ENCODE assay signal across 6 cellular contexts in genomic region chr6:35029370-35029769, GRCh38.
DNase-seq lines count a peak whose midpoint lies in the region; ATAC-seq and TF ChIP-seq lines count a peak whose summit lies in the region.
"Not testable (repeated sequence)": the region's sequence is repeated elsewhere in the genome, so short reads cannot be mapped to it uniquely, and the experiment has no call there.

No MANE protein-coding gene starts in this region.

- TF ChIP-seq EP300 in gastroesophageal sphincter (IDR thresholded peaks at IDR 0.05): not testable (repeated sequence)

- H3K27ac ChIP-seq in ascending aorta (peak overlapping the region; percentile 91 to 97), gastroesophageal sphincter (peak overlapping the region; percentile 66 to 99 (median 86)), left ventricle myocardium inferior (replicated peaks) (peak overlapping the region; percentile 96), gastrocnemius medialis (peak overlapping the region in 3 of 4 donors; percentile 38 to 59 (median 40)), thoracic aorta (peak overlapping the region; percentile 57 to 58)

- 88 to 96% methylated on average over 4 to 7 of the region's 7 CpGs for WGBS in gastroesophageal sphincter (ENCODE audit: low coverage in 1 of 2), 2 donors

- not testable (repeated sequence) for H3K4me3 ChIP-seq in ascending aorta, gastroesophageal sphincter, left ventricle myocardium inferior, gastrocnemius medialis, thoracic aorta

- H3K4me1 ChIP-seq in ascending aorta (peaks cover 24 to 82% of the 10 kb centered on the region in 2 donors), gastroesophageal sphincter (peaks cover 63 to 100% (median 74%) of the 10 kb centered on the region in 3 donors), left ventricle myocardium inferior (peaks cover 100% of the 10 kb centered on the region), gastrocnemius medialis (peaks cover 31 to 47% of the 10 kb centered on the region in 2 donors), thoracic aorta (ENCODE audit: control insufficient read depth in 1 of 2, low read depth in 2 of 2) (peaks cover 54 to 96% of the 10 kb centered on the region in 2 donors)

- intact Hi-C loops in ascending aorta (cut with DNase I); left ventricle myocardium inferior (cut with micrococcal nuclease); gastrocnemius medialis (cut with DNase I; ENCODE audit: low total_unique reads): not testable (repeated sequence)

- ATAC-seq in gastroesophageal sphincter; gastrocnemius medialis; thoracic aorta (ENCODE audit: insufficient number of reproducible peaks, low FRiP score, low read depth): not testable (repeated sequence)

- TF ChIP-seq POLR2A in gastroesophageal sphincter (IDR thresholded peaks at IDR 0.05); gastrocnemius medialis (IDR thresholded peaks at IDR 0.05): not testable (repeated sequence)

- not testable (repeated sequence) for H3K36me3 ChIP-seq in ascending aorta, gastroesophageal sphincter, gastrocnemius medialis, thoracic aorta
- peaks cover 21% of the 10 kb centered on the region for H3K36me3 ChIP-seq in left ventricle myocardium inferior

- H3K9me3 ChIP-seq in ascending aorta; gastroesophageal sphincter; left ventricle myocardium inferior (replicated peaks); gastrocnemius medialis; thoracic aorta: not testable (repeated sequence)

- in situ Hi-C loops in gastrocnemius medialis (cut with MboI; ENCODE audit: low sequenced_read_pairs in 4 of 4): not testable (repeated sequence)

- DNase-seq in ascending aorta (ENCODE audit: low spot score in 2 of 2); left ventricle myocardium inferior; gastrocnemius medialis; thoracic aorta (ENCODE audit: low spot score): not testable (repeated sequence)
- DNase-seq in middle frontal gyrus (ENCODE audit: extremely low spot score, low spot score): peak; percentile 2

- not testable (repeated sequence) for H3K27me3 ChIP-seq in ascending aorta; gastroesophageal sphincter; left ventricle myocardium inferior (ENCODE audit: low read depth); gastrocnemius medialis; thoracic aorta (replicated peaks; ENCODE audit: insufficient read depth)

- not testable (repeated sequence) for TF ChIP-seq CTCF in ascending aorta (IDR thresholded peaks at IDR 0.05); gastroesophageal sphincter (IDR thresholded peaks at IDR 0.05); left ventricle myocardium inferior (IDR thresholded peaks at IDR 0.05; ENCODE audit: borderline replicate concordance); gastrocnemius medialis (IDR thresholded peaks at IDR 0.05 in 4 of 5, conservative IDR thresholded peaks at IDR 0.05 in 1 of 5); thoracic aorta (IDR thresholded peaks at IDR 0.05)

Comparison
In these comparisons a context has a peak if more than half of its experiments do, and no peak if none do; other contexts are left out.
1. H3K27ac ChIP-seq: peak in every context shown above with its lines; median percentile 96 in left ventricle myocardium inferior; 94 in ascending aorta; 86 in gastroesophageal sphincter; 58 in thoracic aorta; 40 in gastrocnemius medialis.